Comparison of ENCODE assay signal across 16 cellular contexts in genomic region chr7:50397971-50398324, GRCh38. TPM values are rescaled to one million over a fixed set of nuclear protein-coding genes. Genes with fewer than 3 reads are reported as not detected.
A peak's percentile ranks its signal among the peaks of the same experiment; 100 is the strongest.
DNase-seq lines count a peak whose midpoint lies in the region; ATAC-seq, FAIRE-seq and TF ChIP-seq lines count a peak whose summit lies in the region.
"Had no signal": no experiment of that assay in that cellular context is flagged by ENCODE, and none has a peak within 500 bp of the region (broad histone marks: within the 10 kb centered on the region; RNA-seq: fewer than 3 reads in every experiment).

No MANE protein-coding gene starts in this region.

- TF ChIP-seq CTCF in HepG2 (CRISPR knock-in tag; IDR thresholded peaks at IDR 0.05) (no peak), nephron progenitor cell (IDR thresholded peaks at IDR 0.05) (no peak)

- TF ChIP-seq EP300 in HepG2 (IDR thresholded peaks at IDR 0.05; ENCODE audit: low read depth in 2 of 2, low read length in 2 of 2) (no peak), HepG2 (CRISPR knock-in tag; IDR thresholded peaks at IDR 0.05; ENCODE audit: borderline replicate concordance) (no peak)

- no peak overlapping the region for H3K4me2 ChIP-seq in HepG2 (ENCODE audit: low read depth, low read length)

- no peak for TF ChIP-seq RAD21 in HepG2 (CRISPR knock-in tag; IDR thresholded peaks at IDR 0.05)

- intact Hi-C loops in HepG2 (cut with micrococcal nuclease; ENCODE audit: unreplicated experiment), result no loop called here

- no peak for FAIRE-seq in HepG2 (lab: Jason Lieb, UNC)

- no peaks in the 10 kb centered on the region for H3K36me3 ChIP-seq in HepG2 (replicated peaks in 1 of 2; ENCODE audit: control insufficient read depth in 1 of 2, insufficient read depth in 2 of 2, low read length in 2 of 2)

- H3K27me3 ChIP-seq in HepG2 (ENCODE audit: control insufficient read depth in 1 of 2, insufficient read depth in 2 of 2, low read length in 2 of 2), result peaks cover 0 to 14% of the 10 kb centered on the region in 2 experiments; a peak in 2 of 5 replicates

- POLR2A ChIA-PET in HepG2 (lab: Yijun Ruan, JAX), result no interaction called here

- DNase-seq in stimulated activated naive CD4-positive, alpha-beta T cell treated with Interleukin-2 at 50 U/mL for 16 hours (lab: John Stamatoyannopoulos, UW), result peak; percentile 56
- DNase-seq in stimulated activated naive CD4-positive, alpha-beta T cell (lab: John Stamatoyannopoulos, UW), result no peak
- no peak for DNase-seq in activated naive CD8-positive, alpha-beta T cell treated with anti-CD3 and anti-CD28 coated beads, Interleukin-2, amount 50 U/mL, for 24 hours
- DNase-seq in HepG2 (ENCODE audit: low spot score), result no peak
- DNase-seq in NCI-H187 (lab: John Stamatoyannopoulos, UW), result no peak
- no peak for DNase-seq in KG1 (lab: John Stamatoyannopoulos, UW)
- no peak for DNase-seq in nephron progenitor cell
- DNase-seq: activated CD4-positive, alpha-beta T cell treated with anti-CD3 and anti-CD28 coated beads, Interleukin-2, amount 50 U/mL, for 4 hours; islet precursor cell; Karpas-422; NCI-H146; NCI-H524 treated with DMSO at 0.1 percent for 48 hours; posterior cingulate gyrus had no signal

- peak; percentile 10 for ATAC-seq in HG03280 (IDR thresholded peaks at IDR 0.05; ENCODE audit: unreplicated experiment)
- ATAC-seq in activated naive CD8-positive, alpha-beta T cell treated with anti-CD3 and anti-CD28 coated beads, Interleukin-2, amount 50 U/mL, for 24 hours, result peak; percentile 48
- no peak for ATAC-seq in HepG2

- in situ Hi-C loops in HepG2 (cut with HindIII; ENCODE audit: extremely low pct_ligation_motif_present, low pct_unique_long_range_greater_than_20kb), result no loop called here

- CTCF ChIA-PET in HepG2 (lab: Yijun Ruan, JAX; ENCODE audit: low intra/inter-chr PET ratio, low total read pairs), result no interaction called here

- no peak overlapping the region for H3K9ac ChIP-seq in HepG2 (ENCODE audit: insufficient read depth, low read depth, low read length)

- no peaks in the 10 kb centered on the region for H3K9me3 ChIP-seq in HepG2 (ENCODE audit: low read length)

- H4K20me1 ChIP-seq in HepG2 (ENCODE audit: insufficient read depth, low read length), result no peaks in the 10 kb centered on the region

- TF ChIP-seq POLR2A in HepG2 (IDR thresholded peaks at IDR 0.05; ENCODE audit: insufficient read depth in 1 of 2, low read depth in 2 of 2, low read length in 2 of 2), result no peak

- peak overlapping the region; percentile 98 for H3K27ac Mint-ChIP-seq in activated naive CD8-positive, alpha-beta T cell treated with anti-CD3 and anti-CD28 coated beads, Interleukin-2, amount 50 U/mL, for 24 hours
- no peak overlapping the region for H3K27ac Mint-ChIP-seq in nephron progenitor cell
- H3K27ac Mint-ChIP-seq: mesothelial cell of epicardium, type B pancreatic cell had no signal

- no peaks in the 10 kb centered on the region for H3K9me3 Mint-ChIP-seq in activated naive CD8-positive, alpha-beta T cell treated with anti-CD3 and anti-CD28 coated beads, Interleukin-2, amount 50 U/mL, for 24 hours
- H3K9me3 Mint-ChIP-seq in nephron progenitor cell, result peaks cover 3% of the 10 kb centered on the region
- H3K9me3 Mint-ChIP-seq: mesothelial cell of epicardium, type B pancreatic cell had no signal

- H3K36me3 Mint-ChIP-seq in activated naive CD8-positive, alpha-beta T cell treated with anti-CD3 and anti-CD28 coated beads, Interleukin-2, amount 50 U/mL, for 24 hours (ENCODE audit: low read depth), result peaks cover 79% of the 10 kb centered on the region
- no peaks in the 10 kb centered on the region for H3K36me3 Mint-ChIP-seq in nephron progenitor cell (ENCODE audit: low read depth)
- H3K36me3 Mint-ChIP-seq: mesothelial cell of epicardium, type B pancreatic cell had no signal

- no peak overlapping the region for H3K27ac ChIP-seq in HepG2 (ENCODE audit: extremely low read length, insufficient read depth, low read length)

- peaks cover 89% of the 10 kb centered on the region for H3K4me1 Mint-ChIP-seq in activated naive CD8-positive, alpha-beta T cell treated with anti-CD3 and anti-CD28 coated beads, Interleukin-2, amount 50 U/mL, for 24 hours
- H3K4me1 Mint-ChIP-seq in nephron progenitor cell, result peaks cover 4% of the 10 kb centered on the region
- H3K4me1 Mint-ChIP-seq: mesothelial cell of epicardium had no signal

- peak overlapping the region; percentile 57 for H3K4me3 Mint-ChIP-seq in activated naive CD8-positive, alpha-beta T cell treated with anti-CD3 and anti-CD28 coated beads, Interleukin-2, amount 50 U/mL, for 24 hours
- H3K4me3 Mint-ChIP-seq in nephron progenitor cell, result no peak overlapping the region
- H3K4me3 Mint-ChIP-seq: mesothelial cell of epicardium, type B pancreatic cell had no signal

- no peak overlapping the region for H3K4me3 ChIP-seq in HepG2 (replicated peaks in 1 of 3; ENCODE audit: insufficient read depth in 1 of 3, low read depth in 2 of 3, low read length in 3 of 3)

- WGBS in HepG2 (ENCODE audit: low lambda C conversion rate), result 0% methylated on average over 1 of the region's 1 CpG

- no peaks in the 10 kb centered on the region for H3K27me3 Mint-ChIP-seq in activated naive CD8-positive, alpha-beta T cell treated with anti-CD3 and anti-CD28 coated beads, Interleukin-2, amount 50 U/mL, for 24 hours
- peaks cover 28% of the 10 kb centered on the region for H3K27me3 Mint-ChIP-seq in nephron progenitor cell (ENCODE audit: low read depth, poor library complexity)

- no TSS peak for BruUV-seq in HepG2 (replicated peaks; lab: Mats Ljungman, UMichigan)

- H3K79me2 ChIP-seq in HepG2 (ENCODE audit: insufficient read depth, low read length), result no peaks in the 10 kb centered on the region

- H3K4me1 ChIP-seq in HepG2 (ENCODE audit: insufficient read depth, low read length), result no peaks in the 10 kb centered on the region

- no peak overlapping the region for H2AFZ ChIP-seq in HepG2 (ENCODE audit: low read length)

TF ChIP-seq in HepG2, 621 proteins besides CTCF, POLR2A, EP300 and RAD21:
- TF ChIP-seq ZNF383 (CRISPR knock-in tag; IDR thresholded peaks at IDR 0.05; ENCODE audit: borderline replicate concordance) (no peak), ZNF180 (CRISPR knock-in tag; IDR thresholded peaks at IDR 0.05; ENCODE audit: borderline replicate concordance, low read depth) (no peak), MXI1 (IDR thresholded peaks at IDR 0.05; ENCODE audit: borderline replicate concordance, low read depth, low read length) (no peak), NR2F2 (IDR thresholded peaks at IDR 0.05; ENCODE audit: borderline replicate concordance, low read depth) (no peak), GATAD1 (CRISPR knock-in tag; IDR thresholded peaks at IDR 0.05) (no peak), ZUFSP (CRISPR knock-in tag; IDR thresholded peaks at IDR 0.05; ENCODE audit: borderline replicate concordance) (no peak), PHF20 (CRISPR knock-in tag; IDR thresholded peaks at IDR 0.05) (no peak), FOSL1 (CRISPR knock-in tag; IDR thresholded peaks at IDR 0.05; ENCODE audit: borderline replicate concordance) (no peak), AGO2 (optimal IDR thresholded peaks at IDR 0.05; ENCODE audit: low read depth, low read length) (no peak), CCDC6 (CRISPR knock-in tag; IDR thresholded peaks at IDR 0.05) (no peak)

RNA-seq across cellular contexts. Expression of gene FIGNL1, which starts 52.2 kb away (rescaled TPM):
- 20.9 and 28.0 TPM in 2 replicates for total RNA-seq in HepG2 (2016; rRNA removed; fragmentation: Illumina TruSeq; extraction: Trizol)
- 2.0 and 2.4 TPM in 2 replicates for total RNA-seq in HepG2 (2016; cell fraction: cytosol; rRNA removed; fragmentation: Illumina TruSeq; extraction: Trizol; ENCODE audit: low read depth)
- total RNA-seq in HepG2 (2016; cell fraction: insoluble cytoplasmic fraction; rRNA removed; fragmentation: Illumina TruSeq; extraction: Trizol), result 17.5 and 28.7 TPM in 2 replicates
- total RNA-seq in HepG2 (2016; cell fraction: membrane; rRNA removed; fragmentation: Illumina TruSeq; extraction: Trizol), result 5.7 and 6.4 TPM in 2 replicates
- total RNA-seq in HepG2 (2016; cell fraction: nucleus; rRNA removed; fragmentation: Illumina TruSeq; extraction: Trizol), result 15.1 and 16.9 TPM in 2 replicates
- 4.0 and 6.3 TPM in 2 replicates for polyA plus RNA-seq in HepG2 (2011; rRNA removed)
- polyA plus RNA-seq in HepG2 (2011; cell fraction: cytosol; rRNA removed), result 1.3 and 1.5 TPM in 2 replicates
- polyA plus RNA-seq in HepG2 (2011; cell fraction: nucleus; rRNA removed), result 2.8 and 3.7 TPM in 2 replicates
- 3.2 and 5.2 TPM in 2 replicates for polyA plus RNA-seq in HepG2 (2012)
- 0.41 and 0.53 TPM in 2 replicates for polyA plus RNA-seq in HepG2 (2016; cell fraction: cytosol; fragmentation: Illumina TruSeq; extraction: Trizol; ENCODE audit: low read depth)
- polyA plus RNA-seq in HepG2 (2016; cell fraction: insoluble cytoplasmic fraction; fragmentation: Illumina TruSeq; extraction: Trizol; ENCODE audit: low read depth), result 17.2 and 19.0 TPM in 2 replicates
- 1.4 and 1.5 TPM in 2 replicates for polyA plus RNA-seq in HepG2 (2016; cell fraction: membrane; fragmentation: Illumina TruSeq; extraction: Trizol; ENCODE audit: low read depth)
- polyA plus RNA-seq in HepG2 (2016; cell fraction: nucleus; fragmentation: Illumina TruSeq; extraction: Trizol; ENCODE audit: insufficient read depth, low read depth), result 15.8 and 16.9 TPM in 2 replicates
- 8.0 and 34.7 TPM in 2 replicates for polyA minus RNA-seq in HepG2 (2011; rRNA and poly(A)+ RNA removed; ENCODE audit: low replicate concordance)
- polyA minus RNA-seq in HepG2 (2011; cell fraction: cytosol; rRNA and poly(A)+ RNA removed), result 2.7 and 7.0 TPM in 2 replicates
- polyA minus RNA-seq in HepG2 (2011; cell fraction: nucleus; rRNA and poly(A)+ RNA removed), result 13.6 and 16.1 TPM in 2 replicates
